11 cellular contexts compared by ENCODE assay signal in the genomic region with DNA sequence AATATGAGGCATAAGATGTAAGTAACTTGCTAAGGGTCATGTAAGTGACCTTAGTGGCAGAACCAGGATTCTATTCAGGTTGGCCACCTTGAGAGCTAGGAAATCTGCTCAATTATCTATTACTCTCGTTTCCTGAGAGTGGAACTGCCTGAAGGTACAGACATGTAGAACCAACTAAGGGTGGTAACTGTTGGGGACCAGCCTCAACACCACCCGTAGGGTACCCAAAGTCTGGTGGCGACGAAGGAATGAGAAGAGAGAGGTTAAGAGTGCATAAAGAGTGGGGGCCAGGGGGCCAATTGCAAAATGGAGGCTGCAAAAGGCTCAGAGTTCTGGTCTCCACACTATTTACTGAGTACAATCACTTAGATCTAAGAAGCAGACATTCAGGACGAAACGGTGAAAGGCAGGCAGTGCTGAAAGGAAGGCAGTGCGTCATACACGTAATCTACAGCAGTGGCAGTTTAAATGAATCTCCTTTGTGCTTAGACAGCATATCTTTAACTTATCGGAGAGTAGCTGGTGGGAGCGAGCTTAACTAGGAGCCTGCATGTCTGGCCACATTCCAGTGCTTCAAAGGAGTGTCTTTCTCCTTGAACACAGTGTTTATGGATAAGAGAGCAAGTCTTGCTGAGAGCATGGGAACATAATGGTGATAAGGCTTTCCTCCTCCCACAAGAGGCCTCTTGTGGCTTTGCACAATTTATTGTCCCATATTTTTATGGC. TPM values are rescaled to one million over a fixed set of nuclear protein-coding genes. Genes with fewer than 3 reads are reported as not detected.
A peak's percentile ranks its signal among the peaks of the same experiment; 100 is the strongest.
DNase-seq lines count a peak whose midpoint lies in the region; ATAC-seq, FAIRE-seq and TF ChIP-seq lines count a peak whose summit lies in the region.
"Had no signal": no experiment of that assay in that cellular context is flagged by ENCODE, and none has a peak within 500 bp of the region (broad histone marks: within the 10 kb centered on the region; RNA-seq: fewer than 3 reads in every experiment).

No MANE protein-coding gene starts in this region.

- H3K36me3 ChIP-seq in HUES6 (ENCODE audit: control insufficient read depth, insufficient read depth, low read length), result peaks cover 93% of the 10 kb centered on the region
- peaks cover 92% of the 10 kb centered on the region for H3K36me3 ChIP-seq in K562 (ENCODE audit: control insufficient read depth, insufficient read depth, low read length)
- peaks cover 42% of the 10 kb centered on the region for H3K36me3 ChIP-seq in rectal smooth muscle tissue (ENCODE audit: control insufficient read depth, insufficient read depth, low read length)
- H3K36me3 ChIP-seq in Peyer's patch, result peaks cover 0 to 86% (median 0%) of the 10 kb centered on the region in 3 donors

- H3K27ac ChIP-seq in HUES6 (ENCODE audit: low read depth, low read length) (peak overlapping the region; percentile 77), K562 (ENCODE audit: extremely low read depth, low read depth, low read length) (peak overlapping the region; percentile 90), rectal smooth muscle tissue (ENCODE audit: low read depth, low read length) (peak overlapping the region; percentile 48), Peyer's patch (peak overlapping the region in 1 of 4 donors; percentile 34)

- no peak overlapping the region for H3K4me3 ChIP-seq in HUES6 (ENCODE audit: low read depth, low read length)
- H3K4me3 ChIP-seq in K562, result peak overlapping the region; percentile 8; the same call in 1 of the 2 replicates
- H3K4me3 ChIP-seq in rectal smooth muscle tissue (ENCODE audit: low read length), result no peak overlapping the region
- H3K4me3 ChIP-seq in Peyer's patch, result no peak overlapping the region

- H2AFZ ChIP-seq in K562 (ENCODE audit: low read depth, low read length), result peak overlapping the region; percentile 29; the same call in 1 of the 2 replicates

- TF ChIP-seq CTCF in K562 (IDR thresholded peaks at IDR 0.05 in 2 of 3, conservative IDR thresholded peaks at IDR 0.05 in 1 of 3; ENCODE audit: insufficient read depth in 2 of 3, low read depth in 1 of 3, low read length in 3 of 3) (0 out of 6 replicates have a peak, but pooled peaks of 1 of the 3 experiments have one; percentile 4), Peyer's patch (IDR thresholded peaks at IDR 0.05) (no peak)

- POLR2A ChIA-PET in K562 (lab: Yijun Ruan, JAX), result interaction anchor here (0.6 to 5.6 kb wide), 12 partner anchors 9 to 273 kb away, joined by 3 to 54 read pairs (median 5); partner anchors contain the start of gene SRSF4

- peak overlapping the region; percentile 76 for H3K4me2 ChIP-seq in K562 (ENCODE audit: insufficient read depth, low read length)

- H3K79me2 ChIP-seq in K562 (ENCODE audit: control insufficient read depth, insufficient read depth, low read length), result peaks cover 66% of the 10 kb centered on the region

- peak; percentile 59 to 97 (median 70) for DNase-seq in K562 (ENCODE audit: extremely low read depth in 1 of 4, low spot score in 3 of 4)
- peak; percentile 51 for DNase-seq in inferior parietal cortex (ENCODE audit: extremely low spot score)
- DNase-seq in stimulated activated CD4-positive, alpha-beta T cell treated with anti-CD3 and anti-CD28 coated beads, Interleukin-4, amount 100 ng/mL, for 1 hour, result no peak
- no peak for DNase-seq in Peyer's patch
- DNase-seq in effector CD4-positive, alpha-beta T cell, result no peak
- DNase-seq: activated CD4-positive, alpha-beta T cell treated with anti-CD3 and anti-CD28 coated beads, Interleukin-2, amount 50 U/mL, for 4 hours; KBM-7; SIG-M5 had no signal

- TF ChIP-seq EP300 in K562 (IDR thresholded peaks at IDR 0.05; ENCODE audit: low read length), result peak; percentile 98

- H3K27me3 ChIP-seq in HUES6 (ENCODE audit: control insufficient read depth, insufficient read depth, low read length), result no peaks in the 10 kb centered on the region
- H3K27me3 ChIP-seq in K562 (ENCODE audit: control insufficient read depth in 2 of 2, insufficient read depth in 2 of 2, low read length in 2 of 2), result no peaks in the 10 kb centered on the region
- H3K27me3 ChIP-seq in rectal smooth muscle tissue (ENCODE audit: control insufficient read depth, insufficient read depth, low read length), result no peaks in the 10 kb centered on the region
- no peaks in the 10 kb centered on the region for H3K27me3 ChIP-seq in Peyer's patch

- H3K9me3 ChIP-seq in HUES6 (ENCODE audit: control insufficient read depth, insufficient read depth, low read depth, low read length), result no peaks in the 10 kb centered on the region
- H3K9me3 ChIP-seq in K562 (replicated peaks; ENCODE audit: control insufficient read depth, insufficient read depth, low read depth, low read length), result no peaks in the 10 kb centered on the region; the same call in 1 of the 2 replicates
- no peaks in the 10 kb centered on the region for H3K9me3 ChIP-seq in Peyer's patch

- CTCF ChIA-PET in K562 (lab: Yijun Ruan, JAX; ENCODE audit: low intra/inter-chr PET ratio), result no interaction called here

- peak in 1 of 2 experiments; percentile 33; a peak in 2 of 4 replicates for TF ChIP-seq RAD21 in K562 (CRISPR knock-in tag; conservative IDR thresholded peaks at IDR 0.05 in 1 of 2, IDR thresholded peaks at IDR 0.05 in 1 of 2)

- BruUV-seq in K562 (replicated peaks; lab: Mats Ljungman, UMichigan), result no TSS peak

- 2% methylated on average over 10 of the region's 10 CpGs for WGBS in K562 (ENCODE audit: insufficient coverage, low coverage, missing lambda C conversion rate)

- TF ChIP-seq POLR2A in K562 (conservative IDR thresholded peaks at IDR 0.05), result peak; percentile 50
- no peak for TF ChIP-seq POLR2A in Peyer's patch (IDR thresholded peaks at IDR 0.05)

- ATAC-seq in K562 (peak; percentile 93), GM19467 (IDR thresholded peaks at IDR 0.05; ENCODE audit: unreplicated experiment) (no peak)

- H3K9me1 ChIP-seq in K562 (ENCODE audit: control insufficient read depth, insufficient read depth, low read length), result no peaks in the 10 kb centered on the region

- no peaks in the 10 kb centered on the region for H4K20me1 ChIP-seq in K562 (replicated peaks; ENCODE audit: control insufficient read depth, insufficient read depth, low read length)

- H3K4me1 ChIP-seq in HUES6 (ENCODE audit: control insufficient read depth, insufficient read depth, low read length), result peaks cover 12% of the 10 kb centered on the region
- H3K4me1 ChIP-seq in K562 (replicated peaks in 1 of 2; ENCODE audit: control insufficient read depth in 2 of 2, insufficient read depth in 2 of 2, low read length in 2 of 2), result peaks cover 30 to 34% of the 10 kb centered on the region in 2 experiments
- peaks cover 11% of the 10 kb centered on the region for H3K4me1 ChIP-seq in rectal smooth muscle tissue (ENCODE audit: control insufficient read depth, insufficient read depth, low read length)
- H3K4me1 ChIP-seq in Peyer's patch, result peaks cover 0 to 11% (median 0%) of the 10 kb centered on the region in 4 donors

- FAIRE-seq in K562 (lab: Jason Lieb, UNC), result peak; percentile 99

- in situ Hi-C loops in K562 (cut with MboI), result no loop called here

- intact Hi-C loops in K562 (cut with micrococcal nuclease), result loop anchor here (1.0 kb wide), 2 partner anchors 46 to 274 kb away; no protein-coding TSS in a partner anchor

- H3K9ac ChIP-seq in HUES6 (ENCODE audit: low read length) (peak overlapping the region; percentile 29), K562 (ENCODE audit: insufficient read depth in 1 of 2, low read depth in 2 of 2, low read length in 2 of 2) (peak overlapping the region; percentile 51 to 57; a peak in 3 of 4 replicates), rectal smooth muscle tissue (ENCODE audit: low read length) (no peak overlapping the region)

RNA-seq across cellular contexts. Expression of gene SRSF4, which starts 25.0 kb away (rescaled TPM):
- total RNA-seq in K562 (2011; cell fraction: chromatin; rRNA removed; ENCODE audit: low replicate concordance), result 110 and 300 TPM in 2 replicates
- 71.2 and 83.3 TPM in 2 replicates for total RNA-seq in K562 (2011; cell fraction: nucleolus; rRNA removed)
- total RNA-seq in K562 (2011; cell fraction: nucleoplasm; rRNA removed), result 149 and 200 TPM in 2 replicates
- total RNA-seq in K562 (2014; rRNA removed), result 75.6 and 77.7 TPM in 2 replicates
- 68.4 and 70.8 TPM in 2 replicates for total RNA-seq in K562 (2014; rRNA removed; fragmentation: Illumina TruSeq; extraction: Trizol)
- total RNA-seq in K562 (2015; rRNA removed; fragmentation: Illumina TruSeq; extraction: Trizol), result 84.2 and 91.4 TPM in 2 replicates
- total RNA-seq in K562 (2021), result 93.1 and 93.2 TPM in 2 replicates
- polyA plus RNA-seq in K562 (2011; rRNA removed), result 69.6 and 82.0 TPM in 2 replicates
- 37.1 and 75.0 TPM in 2 replicates for polyA plus RNA-seq in K562 (2011; cell fraction: cytosol; rRNA removed)
- 90.7 and 117 TPM in 2 replicates for polyA plus RNA-seq in K562 (2011; cell fraction: nucleus; rRNA removed)
- 67.1 and 100 TPM in 2 replicates for polyA plus RNA-seq in K562 (2012)
- 116 and 132 TPM in 2 replicates for polyA plus RNA-seq in K562 (2014; fragmentation: Illumina TruSeq; extraction: Trizol)
- 10 to 100 TPM; 15.9 to 18.4 TPM for polyA plus RNA-seq in K562 (2014; fragmentation: Nextera tagmentation; extraction: Ambion mirVana)
- 119 and 128 TPM in 2 replicates for polyA plus RNA-seq in K562 (2014; rRNA removed)
- polyA minus RNA-seq in K562 (2011; rRNA and poly(A)+ RNA removed), result 82.9 and 102 TPM in 2 replicates
- 30.6 and 39.6 TPM in 2 replicates for polyA minus RNA-seq in K562 (2011; cell fraction: cytosol; rRNA and poly(A)+ RNA removed)
- polyA minus RNA-seq in K562 (2011; cell fraction: nucleus; rRNA and poly(A)+ RNA removed), result 32.4 and 56.8 TPM in 2 replicates
- total RNA-seq in Peyer's patch, result 100 to 1,000 TPM in 1 of 4 donors, 10 to 100 TPM in 3; 62.7 to 153 (median 88.8) TPM

RNA-seq across cellular contexts. Expression of gene TMEM200B, which starts 33.0 kb away (rescaled TPM):
- 0.58 and 0.62 TPM in 2 replicates for total RNA-seq in K562 (2011; cell fraction: chromatin; rRNA removed; ENCODE audit: low replicate concordance)
- 0.26 and 0.33 TPM in 2 replicates for total RNA-seq in K562 (2011; cell fraction: nucleolus; rRNA removed)
- 0.59 and 0.61 TPM in 2 replicates for total RNA-seq in K562 (2011; cell fraction: nucleoplasm; rRNA removed)
- not detected in 2 replicates for total RNA-seq in K562 (2014; rRNA removed)
- total RNA-seq in K562 (2014; rRNA removed; fragmentation: Illumina TruSeq; extraction: Trizol), result 0.04 TPM in 1 of 2 replicates, not detected in the other
- 0.11 TPM in 1 of 2 replicates, not detected in the other for total RNA-seq in K562 (2015; rRNA removed; fragmentation: Illumina TruSeq; extraction: Trizol)
- 0.11 and 0.13 TPM in 2 replicates for total RNA-seq in K562 (2021)
- polyA plus RNA-seq in K562 (2011; rRNA removed), result 0.07 and 0.08 TPM in 2 replicates
- 0.04 and 0.09 TPM in 2 replicates for polyA plus RNA-seq in K562 (2011; cell fraction: cytosol; rRNA removed)
- polyA plus RNA-seq in K562 (2011; cell fraction: nucleus; rRNA removed), result 0.47 and 0.80 TPM in 2 replicates
- polyA plus RNA-seq in K562 (2012), result 0.10 and 0.13 TPM in 2 replicates
- polyA plus RNA-seq in K562 (2014; fragmentation: Illumina TruSeq; extraction: Trizol), result 0.06 and 0.10 TPM in 2 replicates
- under 1 TPM; 0.30 to 0.35 TPM for polyA plus RNA-seq in K562 (2014; fragmentation: Nextera tagmentation; extraction: Ambion mirVana)
- polyA plus RNA-seq in K562 (2014; rRNA removed), result 0.09 and 0.13 TPM in 2 replicates
- polyA minus RNA-seq in K562 (2011; rRNA and poly(A)+ RNA removed), result 0.18 and 0.24 TPM in 2 replicates
- not detected in 2 replicates for polyA minus RNA-seq in K562 (2011; cell fraction: cytosol; rRNA and poly(A)+ RNA removed)
- polyA minus RNA-seq in K562 (2011; cell fraction: nucleus; rRNA and poly(A)+ RNA removed), result 0.11 and 0.13 TPM in 2 replicates
- 1 to 10 TPM; 2.0 to 2.8 (median 2.3) TPM for total RNA-seq in Peyer's patch

Comparison
In these comparisons a context has a peak if more than half of its experiments do, and no peak if none do; other contexts are left out.
1. DNase-seq: peak in K562 (4 of 4) and inferior parietal cortex (single experiment); none in stimulated activated CD4-positive, alpha-beta T cell treated with anti-CD3 and anti-CD28 coated beads, Interleukin-4, amount 100 ng/mL, for 1 hour (single experiment), Peyer's patch (0 of 3) and effector CD4-positive, alpha-beta T cell (single experiment).